In genomic region chr6:37783831-37784584, GRCh38 we compare ENCODE assay signal across 8 cellular contexts. TPM values are rescaled to one million over a fixed set of nuclear protein-coding genes. Genes with fewer than 3 reads are reported as not detected.
DNase-seq lines count a peak whose midpoint lies in the region; ATAC-seq and TF ChIP-seq lines count a peak whose summit lies in the region.

No MANE protein-coding gene starts in this region.

- no peak overlapping the region for H3K27ac Mint-ChIP-seq in activated CD8-positive, alpha-beta memory T cell treated with anti-CD3 and anti-CD28 coated beads, Interleukin-2, amount 10 ng/mL, durations not matched to agents 7 days and 5 days
- H3K27ac Mint-ChIP-seq in neural progenitor cell = peak overlapping the region; percentile 91

- peak; percentile 47 for ATAC-seq in HG02642 (IDR thresholded peaks at IDR 0.05; ENCODE audit: poor library complexity, unreplicated experiment)
- ATAC-seq in activated CD8-positive, alpha-beta memory T cell treated with anti-CD3 and anti-CD28 coated beads, Interleukin-2, amount 10 ng/mL, durations not matched to agents 7 days and 5 days = peak; percentile 52
- no peak for ATAC-seq in HG03045 (IDR thresholded peaks at IDR 0.05; ENCODE audit: unreplicated experiment)

- H3K4me1 Mint-ChIP-seq in activated CD8-positive, alpha-beta memory T cell treated with anti-CD3 and anti-CD28 coated beads, Interleukin-2, amount 10 ng/mL, durations not matched to agents 7 days and 5 days = peaks cover 11% of the 10 kb centered on the region
- H3K4me1 Mint-ChIP-seq in neural progenitor cell = peaks cover 65% of the 10 kb centered on the region

- CTCF ChIA-PET in BJ (lab: Yijun Ruan, JAX) = interaction anchor here (0.9 to 1.6 kb wide), 5 partner anchors 11 to 250 kb away, joined by 3 read pairs; no protein-coding TSS in a partner anchor
- CTCF ChIA-PET in activated CD8-positive, alpha-beta memory T cell treated with anti-CD3 and anti-CD28 coated beads, Interleukin-2, amount 10 ng/mL, durations not matched to agents 7 days and 5 days (lab: Charles Lee) = interaction anchor here (1.0 kb wide), 1 partner anchor 228 kb away, joined by 3 read pairs; no protein-coding TSS in a partner anchor

- no peaks in the 10 kb centered on the region for H3K9me3 Mint-ChIP-seq in activated CD8-positive, alpha-beta memory T cell treated with anti-CD3 and anti-CD28 coated beads, Interleukin-2, amount 10 ng/mL, durations not matched to agents 7 days and 5 days (ENCODE audit: low read depth)
- no peaks in the 10 kb centered on the region for H3K9me3 Mint-ChIP-seq in neural progenitor cell

- DNase-seq in BJ (ENCODE audit: low read depth) (no peak), fibroblast of villous mesenchyme (ENCODE audit: low read depth) (peak; percentile 46), neural progenitor cell (ENCODE audit: low spot score) (peak; percentile 48), UCSD-AML1 (lab: John Stamatoyannopoulos, UW; ENCODE audit: unreplicated experiment) (no peak), AG08396 (ENCODE audit: low spot score) (no peak)
- no peak for DNase-seq in activated CD8-positive, alpha-beta memory T cell treated with anti-CD3 and anti-CD28 coated beads, Interleukin-2, amount 10 ng/mL, durations not matched to agents 7 days and 5 days

- no peaks in the 10 kb centered on the region for H3K9me3 ChIP-seq in neural progenitor cell (ENCODE audit: low read depth)

- peak overlapping the region; percentile 2; the same call in 1 of the 2 replicates for H3K4me3 ChIP-seq in BJ (ENCODE audit: low read depth, low read length)
- peak overlapping the region; percentile 23 for H3K4me3 ChIP-seq in fibroblast of villous mesenchyme (ENCODE audit: low read depth, low read length)
- H3K4me3 ChIP-seq in neural progenitor cell = peak overlapping the region; percentile 35

- H3K27me3 ChIP-seq in BJ (ENCODE audit: control insufficient read depth, insufficient read depth, low read length) (no peaks in the 10 kb centered on the region), neural progenitor cell (peaks cover 7% of the 10 kb centered on the region)

- POLR2A ChIA-PET in BJ (lab: Charles Lee) = no interaction called here

- H3K4me3 Mint-ChIP-seq in activated CD8-positive, alpha-beta memory T cell treated with anti-CD3 and anti-CD28 coated beads, Interleukin-2, amount 10 ng/mL, durations not matched to agents 7 days and 5 days = peak overlapping the region; percentile 49
- peak overlapping the region; percentile 81 for H3K4me3 Mint-ChIP-seq in neural progenitor cell

- peaks cover 43% of the 10 kb centered on the region for H3K27me3 Mint-ChIP-seq in activated CD8-positive, alpha-beta memory T cell treated with anti-CD3 and anti-CD28 coated beads, Interleukin-2, amount 10 ng/mL, durations not matched to agents 7 days and 5 days
- peaks cover 9% of the 10 kb centered on the region for H3K27me3 Mint-ChIP-seq in neural progenitor cell (ENCODE audit: insufficient read depth, low read depth)

- peak overlapping the region; percentile 75 for H3K4me2 ChIP-seq in neural progenitor cell

- H3F3A ChIP-seq in neural progenitor cell (ENCODE audit: low read depth) = peaks cover 39% of the 10 kb centered on the region

- H3K27ac ChIP-seq in neural progenitor cell = no peak overlapping the region

- no peaks in the 10 kb centered on the region for H4K20me1 ChIP-seq in neural progenitor cell (ENCODE audit: low read depth)

- H3K79me2 ChIP-seq in neural progenitor cell (ENCODE audit: low read depth) = no peaks in the 10 kb centered on the region

- no peak overlapping the region for H3K9ac ChIP-seq in neural progenitor cell

- peaks cover 34% of the 10 kb centered on the region for H3K4me1 ChIP-seq in neural progenitor cell

- H2AFZ ChIP-seq in neural progenitor cell (replicated peaks) = peak overlapping the region; percentile 98

- H3K36me3 Mint-ChIP-seq in activated CD8-positive, alpha-beta memory T cell treated with anti-CD3 and anti-CD28 coated beads, Interleukin-2, amount 10 ng/mL, durations not matched to agents 7 days and 5 days = no peaks in the 10 kb centered on the region
- no peaks in the 10 kb centered on the region for H3K36me3 Mint-ChIP-seq in neural progenitor cell

- no peaks in the 10 kb centered on the region for H3K36me3 ChIP-seq in BJ (ENCODE audit: control insufficient read depth, insufficient read depth, low read length)
- no peaks in the 10 kb centered on the region for H3K36me3 ChIP-seq in neural progenitor cell

- peak; percentile 27; the same call in 1 of the 2 replicates for TF ChIP-seq CTCF in BJ (IDR thresholded peaks at IDR 0.05; ENCODE audit: insufficient read depth, low read depth, low read length)
- TF ChIP-seq CTCF in fibroblast of villous mesenchyme (IDR thresholded peaks at IDR 0.05; ENCODE audit: insufficient read depth, low read depth, low read length) = peak; percentile 6
- no peak for TF ChIP-seq CTCF in neural progenitor cell (IDR thresholded peaks at IDR 0.05)

RNA-seq across cellular contexts. Expression of gene ZFAND3, which starts 35.5 kb away (rescaled TPM):
- polyA plus RNA-seq in BJ (2011; rRNA removed) = 15.5 and 21.8 TPM in 2 replicates
- polyA minus RNA-seq in BJ (2011; rRNA and poly(A)+ RNA removed) = 31.2 and 42.8 TPM in 2 replicates
- 10 to 100 TPM; 30.9 to 34.4 TPM for total RNA-seq in activated CD8-positive, alpha-beta memory T cell treated with anti-CD3 and anti-CD28 coated beads, Interleukin-2, amount 10 ng/mL, durations not matched to agents 7 days and 5 days
- total RNA-seq in fibroblast of villous mesenchyme (17.7 and 20.3 TPM in 2 replicates), neural progenitor cell (ENCODE audit: low replicate concordance) (24.3 and 34.6 TPM in 2 replicates)

Comparison
In these comparisons a context has a peak if more than half of its experiments do, and no peak if none do; other contexts are left out.
1. DNase-seq: peak in fibroblast of villous mesenchyme (single experiment) and neural progenitor cell (single experiment); none in BJ (single experiment), activated CD8-positive, alpha-beta memory T cell treated with anti-CD3 and anti-CD28 coated beads, Interleukin-2, amount 10 ng/mL, durations not matched to agents 7 days and 5 days (single experiment), UCSD-AML1 (single experiment) and AG08396 (single experiment).
2. Peak in every context shown above with its lines, with median percentiles within 50 percentile points of each other: H3K4me3 ChIP-seq.